15 cellular contexts compared by ENCODE assay signal in genomic region chr11:130451261-130452019, GRCh38. TPM values are rescaled to one million over a fixed set of nuclear protein-coding genes. Genes with fewer than 3 reads are reported as not detected.
DNase-seq lines count a peak whose midpoint lies in the region; ATAC-seq, FAIRE-seq and TF ChIP-seq lines count a peak whose summit lies in the region.
"Had no signal": no experiment of that assay in that cellular context is flagged by ENCODE, and none has a peak within 500 bp of the region (broad histone marks: within the 10 kb centered on the region; RNA-seq: fewer than 3 reads in every experiment).

No MANE protein-coding gene starts in this region.

- DNase-seq in NCI-H226 (peak; percentile 70), esophagus muscularis mucosa (ENCODE audit: extremely low spot score) (no peak), lung (ENCODE audit: low spot score) (no peak), suprapubic skin (ENCODE audit: low spot score in 2 of 2) (no peak), D721Med (ENCODE audit: insufficient read length, low spot score) (no peak), mesendoderm (no peak)
- no peak for DNase-seq in stimulated activated naive CD4-positive, alpha-beta T cell (lab: John Stamatoyannopoulos, UW)
- DNase-seq: activated CD4-positive, CD25-positive, alpha-beta regulatory T cell treated with anti-CD3 and anti-CD28 coated beads, Interleukin-2, amount 50 U/mL, for 72 hours; activated effector memory CD4-positive, alpha-beta T cell treated with anti-CD3 and anti-CD28 coated beads, Interleukin-2, amount 50 U/mL, for 16 hours; dorsolateral prefrontal cortex; NCI-H1417; NCI-H526 treated with DMSO at 0.1 percent for 48 hours; nucleus accumbens had no signal

- H3K18ac ChIP-seq in mesendoderm (ENCODE audit: low read length) = no peak overlapping the region

- H3K79me2 ChIP-seq in mesendoderm (ENCODE audit: control insufficient read depth, insufficient read depth, low read length) = no peaks in the 10 kb centered on the region

- intact Hi-C loops in esophagus muscularis mucosa (cut with DNase I) = no loop called here

- H3K56ac ChIP-seq in mesendoderm (ENCODE audit: low read length) = no peak overlapping the region

- TF ChIP-seq EP300 in esophagus muscularis mucosa (IDR thresholded peaks at IDR 0.05) (no peak), suprapubic skin (IDR thresholded peaks at IDR 0.05) (no peak)

- H3K79me1 ChIP-seq in mesendoderm (ENCODE audit: low read length) = no peaks in the 10 kb centered on the region

- no peak overlapping the region for H4K8ac ChIP-seq in mesendoderm (ENCODE audit: low read depth, low read length)

- peak overlapping the region; percentile 59 to 74 (median 66) for H3K4me3 ChIP-seq in esophagus muscularis mucosa
- no peak overlapping the region for H3K4me3 ChIP-seq in lung
- H3K4me3 ChIP-seq in suprapubic skin = peak overlapping the region; percentile 61
- H3K4me3 ChIP-seq in mesendoderm (ENCODE audit: low read length) = no peak overlapping the region

- H2BK5ac ChIP-seq in mesendoderm (ENCODE audit: low read length) = no peak overlapping the region

- H3K9ac ChIP-seq in mesendoderm (ENCODE audit: low read length) = no peak overlapping the region

- TF ChIP-seq CTCF in esophagus muscularis mucosa (IDR thresholded peaks at IDR 0.05) = no peak
- no peak for TF ChIP-seq CTCF in lung (IDR thresholded peaks at IDR 0.05; ENCODE audit: control extremely low read depth, extremely low read depth)
- no peak for TF ChIP-seq CTCF in suprapubic skin (IDR thresholded peaks at IDR 0.05)
- TF ChIP-seq CTCF in D721Med (IDR thresholded peaks at IDR 0.05; ENCODE audit: insufficient read depth, missing control alignments) = no peak

- no peak overlapping the region for H2BK120ac ChIP-seq in mesendoderm (ENCODE audit: low read depth, low read length)

- no peak overlapping the region for H3K4ac ChIP-seq in mesendoderm (ENCODE audit: low read depth, low read length)

- no peak overlapping the region for H3K4me2 ChIP-seq in mesendoderm (ENCODE audit: low read length)

- H3K36me3 ChIP-seq in esophagus muscularis mucosa = no peaks in the 10 kb centered on the region
- no peaks in the 10 kb centered on the region for H3K36me3 ChIP-seq in lung (ENCODE audit: control insufficient read depth in 2 of 2, insufficient read depth in 2 of 2, low read length in 2 of 2)
- H3K36me3 ChIP-seq in suprapubic skin = no peaks in the 10 kb centered on the region
- no peaks in the 10 kb centered on the region for H3K36me3 ChIP-seq in mesendoderm (ENCODE audit: control insufficient read depth, insufficient read depth, low read length)

- no peak for FAIRE-seq in D721Med (lab: Jason Lieb, UNC)
- FAIRE-seq: urothelium cell line had no signal

- peaks cover 0 to 16% (median 0%) of the 10 kb centered on the region in 4 donors for H3K27me3 ChIP-seq in esophagus muscularis mucosa
- H3K27me3 ChIP-seq in lung (ENCODE audit: control insufficient read depth, insufficient read depth) = no peaks in the 10 kb centered on the region
- peaks cover 20% of the 10 kb centered on the region for H3K27me3 ChIP-seq in suprapubic skin
- no peaks in the 10 kb centered on the region for H3K27me3 ChIP-seq in mesendoderm (ENCODE audit: insufficient read depth, low read length, poor library complexity)

- H2AK5ac ChIP-seq in mesendoderm (ENCODE audit: low read length) = no peak overlapping the region

- H3K9me3 ChIP-seq in esophagus muscularis mucosa (no peaks in the 10 kb centered on the region), lung (ENCODE audit: control insufficient read depth in 2 of 2, insufficient read depth in 1 of 2, low read length in 1 of 2) (no peaks in the 10 kb centered on the region), suprapubic skin (no peaks in the 10 kb centered on the region)

- H3K27ac ChIP-seq in esophagus muscularis mucosa (replicated peaks in 1 of 4) = peak overlapping the region; percentile 79 to 86 (median 80)
- peak overlapping the region; percentile 28 to 92 for H3K27ac ChIP-seq in lung (ENCODE audit: low read depth in 1 of 2, low read length in 1 of 2)
- no peak overlapping the region for H3K27ac ChIP-seq in suprapubic skin
- no peak overlapping the region for H3K27ac ChIP-seq in mesendoderm (ENCODE audit: low read depth, low read length)

- H2BK15ac ChIP-seq in mesendoderm (replicated peaks; ENCODE audit: low read depth) = no peak overlapping the region

- no peak overlapping the region for H4K5ac ChIP-seq in mesendoderm (ENCODE audit: low read length)

- TF ChIP-seq POLR2A in esophagus muscularis mucosa (IDR thresholded peaks at IDR 0.05; ENCODE audit: low read depth) = no peak
- TF ChIP-seq POLR2A in suprapubic skin (IDR thresholded peaks at IDR 0.05) = no peak

- ATAC-seq in lung (ENCODE audit: insufficient read depth, low FRiP score) = no peak
- ATAC-seq in HG03280 (IDR thresholded peaks at IDR 0.05; ENCODE audit: unreplicated experiment) = no peak

- 69% methylated on average over 6 of the region's 6 CpGs for WGBS in esophagus muscularis mucosa
- 72 to 77% methylated on average over 6 of the region's 6 CpGs for WGBS in lung, 2 donors
- WGBS in suprapubic skin = 61% methylated on average over 6 of the region's 6 CpGs
- WGBS in mesendoderm (ENCODE audit: extremely low coverage, insufficient coverage, low lambda C conversion rate) = no CpG with 5 or more reads among the region's 6 CpGs

- no peak overlapping the region for H3K23ac ChIP-seq in mesendoderm (ENCODE audit: low read length)

- peaks cover 58 to 77% (median 75%) of the 10 kb centered on the region in 4 donors for H3K4me1 ChIP-seq in esophagus muscularis mucosa
- peaks cover 8 to 13% of the 10 kb centered on the region in 2 donors for H3K4me1 ChIP-seq in lung (ENCODE audit: control insufficient read depth in 2 of 2, insufficient read depth in 2 of 2, low read length in 2 of 2)
- peaks cover 34% of the 10 kb centered on the region for H3K4me1 ChIP-seq in suprapubic skin
- peaks cover 7% of the 10 kb centered on the region for H3K4me1 ChIP-seq in mesendoderm (ENCODE audit: control insufficient read depth, low read depth, low read length)

RNA-seq across cellular contexts. Expression of gene ADAMTS15, which starts 3.0 kb away (rescaled TPM):
- 10 to 100 TPM in 3 of 4 donors, 1 to 10 TPM in 1; 6.6 to 11.4 (median 10.3) TPM for total RNA-seq in esophagus muscularis mucosa
- 10 to 100 TPM; 17.6 to 22.9 TPM for total RNA-seq in lung
- 1 to 10 TPM; 4.4 to 9.0 TPM for polyA plus RNA-seq in lung
- total RNA-seq in suprapubic skin = 1 to 10 TPM; 3.8 to 7.2 (median 5.7) TPM
- polyA plus RNA-seq in mesendoderm (2013, experiment 1 of 2) = 2.5 TPM
- polyA plus RNA-seq in mesendoderm (2013, experiment 2 of 2) = 2.6 TPM

RNA-seq across cellular contexts. Expression of gene ADAMTS8, which starts 23.0 kb away (rescaled TPM):
- 10 to 100 TPM; 23.5 to 55.5 (median 29.8) TPM for total RNA-seq in esophagus muscularis mucosa
- 10 to 100 TPM; 11.3 to 47.7 TPM for total RNA-seq in lung
- polyA plus RNA-seq in lung = 10 to 100 TPM; 18.3 to 25.9 TPM
- total RNA-seq in suprapubic skin = under 1 TPM; 0.30 to 0.72 (median 0.65) TPM
- 1.0 TPM for polyA plus RNA-seq in mesendoderm (2013, experiment 1 of 2)
- polyA plus RNA-seq in mesendoderm (2013, experiment 2 of 2) = 1.3 TPM

Comparison
In these comparisons a context has a peak if more than half of its experiments do, and no peak if none do; other contexts are left out.
1. H3K27ac ChIP-seq: peak in esophagus muscularis mucosa (4 of 4) and lung (2 of 2); none in suprapubic skin (single experiment) and mesendoderm (single experiment).
2. H3K4me3 ChIP-seq: peak in esophagus muscularis mucosa (4 of 4) and suprapubic skin (single experiment); none in lung (single experiment) and mesendoderm (single experiment).
3. RNA of gene ADAMTS8, which starts 23.0 kb away (total RNA-seq): 11.3 to 47.7 TPM in lung and 23.5 to 55.5 TPM in esophagus muscularis mucosa; 0.30 to 0.72 TPM in suprapubic skin; every median in the first group is over 4 times any median in the second.